8 cellular contexts compared by ENCODE assay signal in the genomic region with DNA sequence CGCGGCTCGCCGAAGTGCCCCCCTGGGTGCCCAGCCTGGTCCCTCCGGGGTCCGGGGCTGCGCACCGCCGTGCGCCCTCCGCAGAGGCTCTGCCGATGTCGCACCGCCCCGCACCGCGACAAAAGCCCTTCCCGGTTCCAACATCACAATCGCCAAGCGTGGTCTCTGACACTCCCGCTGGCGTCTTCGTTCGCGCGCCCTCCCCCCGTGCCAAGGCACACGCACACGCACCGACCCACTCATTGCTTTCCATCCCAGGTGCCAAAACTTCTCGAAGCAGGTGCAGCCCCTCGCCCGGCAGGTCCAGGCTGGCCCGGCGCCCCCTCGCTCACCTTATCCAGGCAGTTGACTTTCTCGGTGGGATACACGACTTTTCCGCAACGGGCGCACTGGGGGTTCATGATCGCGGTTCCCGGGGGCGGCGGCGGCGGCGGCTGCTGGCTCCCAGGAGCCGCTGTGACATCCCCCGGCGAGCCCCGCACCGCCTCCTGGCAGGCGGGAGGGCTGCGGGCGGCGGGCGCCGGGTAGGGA.
DNase-seq lines count a peak whose midpoint lies in the region; ATAC-seq lines count a peak whose summit lies in the region.
"Had no signal": no experiment of that assay in that cellular context is flagged by ENCODE, and none has a peak within 500 bp of the region (broad histone marks: within the 10 kb centered on the region; RNA-seq: fewer than 3 reads in every experiment).

No MANE protein-coding gene starts in this region.

- peak overlapping the region; percentile 83 for H3K4me3 ChIP-seq in iPS-11a (ENCODE audit: low read depth, low read length)

- H3K4me1 Mint-ChIP-seq in activated naive CD8-positive, alpha-beta T cell treated with anti-CD3 and anti-CD28 coated beads for 36 hours, result peaks cover 8% of the 10 kb centered on the region
- peaks cover 4 to 18% of the 10 kb centered on the region in 2 donors for H3K4me1 Mint-ChIP-seq in stimulated activated naive B cell treated with anti-CD40 and anti-IgM and Interleukin-4, amounts not matched to agents 10 μg/mL and 1 μg/mL and 100 μg/mL, for 72 hours
- H3K4me1 Mint-ChIP-seq: stimulated activated effector memory CD8-positive, alpha-beta T cell treated with anti-CD3 and anti-CD28 coated beads, Interleukin-12 subunit alpha, Interleukin-12 subunit beta, amount 100 ng/mL, for 72 hours had no signal

- no peak overlapping the region for H3K27ac Mint-ChIP-seq in activated naive CD8-positive, alpha-beta T cell treated with anti-CD3 and anti-CD28 coated beads for 36 hours
- H3K27ac Mint-ChIP-seq in stimulated activated naive B cell treated with anti-CD40 and anti-IgM and Interleukin-4, amounts not matched to agents 10 μg/mL and 1 μg/mL and 100 μg/mL, for 72 hours, result no peak overlapping the region
- H3K27ac Mint-ChIP-seq: stimulated activated effector memory CD8-positive, alpha-beta T cell treated with anti-CD3 and anti-CD28 coated beads, Interleukin-12 subunit alpha, Interleukin-12 subunit beta, amount 100 ng/mL, for 72 hours had no signal

- peak overlapping the region; percentile 65 for H3K4me3 Mint-ChIP-seq in activated naive CD8-positive, alpha-beta T cell treated with anti-CD3 and anti-CD28 coated beads for 36 hours
- peak overlapping the region; percentile 14 to 57 for H3K4me3 Mint-ChIP-seq in stimulated activated naive B cell treated with anti-CD40 and anti-IgM and Interleukin-4, amounts not matched to agents 10 μg/mL and 1 μg/mL and 100 μg/mL, for 72 hours
- H3K4me3 Mint-ChIP-seq: stimulated activated effector memory CD8-positive, alpha-beta T cell treated with anti-CD3 and anti-CD28 coated beads, Interleukin-12 subunit alpha, Interleukin-12 subunit beta, amount 100 ng/mL, for 72 hours had no signal

- no peaks in the 10 kb centered on the region for H3K36me3 Mint-ChIP-seq in activated naive CD8-positive, alpha-beta T cell treated with anti-CD3 and anti-CD28 coated beads for 36 hours
- H3K36me3 Mint-ChIP-seq in stimulated activated naive B cell treated with anti-CD40 and anti-IgM and Interleukin-4, amounts not matched to agents 10 μg/mL and 1 μg/mL and 100 μg/mL, for 72 hours, result peaks cover 0 to 2% of the 10 kb centered on the region in 2 donors
- H3K36me3 Mint-ChIP-seq: stimulated activated effector memory CD8-positive, alpha-beta T cell treated with anti-CD3 and anti-CD28 coated beads, Interleukin-12 subunit alpha, Interleukin-12 subunit beta, amount 100 ng/mL, for 72 hours had no signal

- peaks cover 68% of the 10 kb centered on the region for H3K27me3 Mint-ChIP-seq in activated naive CD8-positive, alpha-beta T cell treated with anti-CD3 and anti-CD28 coated beads for 36 hours
- H3K27me3 Mint-ChIP-seq in stimulated activated naive B cell treated with anti-CD40 and anti-IgM and Interleukin-4, amounts not matched to agents 10 μg/mL and 1 μg/mL and 100 μg/mL, for 72 hours, result peaks cover 48 to 67% of the 10 kb centered on the region in 2 donors

- ATAC-seq in HG02759 (IDR thresholded peaks at IDR 0.05; ENCODE audit: unreplicated experiment) (peak; percentile 3), GM21381 (IDR thresholded peaks at IDR 0.05; ENCODE audit: unreplicated experiment) (no peak)
- no peak for ATAC-seq in stimulated activated naive B cell treated with anti-CD40 and anti-IgM and Interleukin-4, amounts not matched to agents 10 μg/mL and 1 μg/mL and 100 μg/mL, for 72 hours (replicated peaks)

- no peaks in the 10 kb centered on the region for H3K9me3 Mint-ChIP-seq in activated naive CD8-positive, alpha-beta T cell treated with anti-CD3 and anti-CD28 coated beads for 36 hours
- no peaks in the 10 kb centered on the region for H3K9me3 Mint-ChIP-seq in stimulated activated naive B cell treated with anti-CD40 and anti-IgM and Interleukin-4, amounts not matched to agents 10 μg/mL and 1 μg/mL and 100 μg/mL, for 72 hours
- H3K9me3 Mint-ChIP-seq: stimulated activated effector memory CD8-positive, alpha-beta T cell treated with anti-CD3 and anti-CD28 coated beads, Interleukin-12 subunit alpha, Interleukin-12 subunit beta, amount 100 ng/mL, for 72 hours had no signal

- peak; percentile 8 for DNase-seq in activated naive CD8-positive, alpha-beta T cell treated with anti-CD3 and anti-CD28 coated beads for 36 hours
- DNase-seq in stimulated activated naive B cell treated with anti-CD40 and anti-IgM and Interleukin-4, amounts not matched to agents 10 μg/mL and 1 μg/mL and 100 μg/mL, for 72 hours, result no peak
- DNase-seq in stimulated activated naive CD4-positive, alpha-beta T cell (lab: John Stamatoyannopoulos, UW), result no peak
- no peak for DNase-seq in NCI-H2196 treated with DMSO at 0.1 percent for 48 hours (lab: John Stamatoyannopoulos, UW; ENCODE audit: unreplicated experiment)
